14 cellular contexts compared by ENCODE assay signal in the genomic region with DNA sequence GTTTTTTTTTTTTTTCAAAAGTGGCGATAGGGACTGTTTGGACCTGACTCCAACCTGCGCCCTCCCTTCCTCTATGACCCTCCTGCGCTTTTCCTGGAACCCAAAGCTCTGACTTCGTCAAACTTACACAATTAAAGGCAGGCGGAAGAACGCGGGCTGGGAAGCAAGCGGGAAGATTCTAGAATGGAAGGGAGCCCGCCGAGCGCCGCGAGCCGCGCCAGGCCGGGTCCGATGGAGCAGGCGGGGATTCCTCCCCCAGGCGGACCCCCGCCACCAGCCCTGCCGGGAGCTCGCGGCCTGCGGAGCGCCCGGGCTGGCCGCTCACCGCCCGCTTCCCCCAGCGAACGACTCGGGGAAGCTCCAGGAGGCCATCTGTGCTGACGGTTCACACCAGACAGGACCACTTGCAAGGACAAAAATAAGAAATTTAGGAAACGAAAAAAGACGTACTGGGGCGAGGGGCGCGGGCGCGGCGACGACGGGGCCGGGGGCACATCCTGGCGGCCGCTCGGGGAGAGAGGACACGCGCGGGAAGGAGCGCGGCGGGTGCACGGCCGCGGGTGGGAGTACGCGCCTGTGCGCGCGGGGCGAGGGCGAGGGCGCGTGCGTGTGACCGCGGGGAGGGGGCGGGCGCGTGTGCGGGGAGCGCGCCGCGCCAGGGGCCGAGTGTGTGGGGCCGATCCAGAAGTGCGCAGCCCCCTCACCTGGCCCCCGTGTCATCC. TPM values are rescaled to one million over a fixed set of nuclear protein-coding genes. Genes with fewer than 3 reads are reported as not detected.
DNase-seq lines count a peak whose midpoint lies in the region; ATAC-seq and TF ChIP-seq lines count a peak whose summit lies in the region.
"Had no signal": no experiment of that assay in that cellular context is flagged by ENCODE, and none has a peak within 500 bp of the region (broad histone marks: within the 10 kb centered on the region; RNA-seq: fewer than 3 reads in every experiment).

No MANE protein-coding gene starts in this region.

- peak overlapping the region; percentile 51 for H3K27ac ChIP-seq in epithelial cell of prostate
- no peak overlapping the region for H3K27ac ChIP-seq in neural progenitor cell
- no peak overlapping the region for H3K27ac ChIP-seq in testis
- H3K27ac ChIP-seq: esophagus muscularis mucosa had no signal

- 2 to 3% methylated on average over 38 to 71 of the region's 80 CpGs for WGBS in testis, 2 donors

- H3K9me3 Mint-ChIP-seq in WTC11 (no peaks in the 10 kb centered on the region), neural progenitor cell (no peaks in the 10 kb centered on the region)

- H4K20me1 ChIP-seq in neural progenitor cell (ENCODE audit: low read depth) = peaks cover 73% of the 10 kb centered on the region

- no peaks in the 10 kb centered on the region for H3K36me3 ChIP-seq in H7 (replicated peaks; ENCODE audit: control insufficient read depth, insufficient read depth, low read length)
- H3K36me3 ChIP-seq in neural progenitor cell = no peaks in the 10 kb centered on the region
- H3K36me3 ChIP-seq in testis (ENCODE audit: low read depth, missing control alignments) = no peaks in the 10 kb centered on the region
- H3K36me3 ChIP-seq: esophagus muscularis mucosa had no signal

- H3K9me3 ChIP-seq in neural progenitor cell (ENCODE audit: low read depth) (no peaks in the 10 kb centered on the region), testis (no peaks in the 10 kb centered on the region)
- H3K9me3 ChIP-seq: esophagus muscularis mucosa had no signal

- H3K36me3 Mint-ChIP-seq in WTC11 (peaks cover 2% of the 10 kb centered on the region; the same call in 1 of the 2 replicates), neural progenitor cell (peaks cover 2% of the 10 kb centered on the region)

- H3F3A ChIP-seq in neural progenitor cell (ENCODE audit: low read depth) = peaks cover 71% of the 10 kb centered on the region

- H3K4me1 Mint-ChIP-seq in WTC11 = peaks cover 52% of the 10 kb centered on the region
- H3K4me1 Mint-ChIP-seq in neural progenitor cell = peaks cover 31% of the 10 kb centered on the region

- H3K4me3 Mint-ChIP-seq in WTC11 (peak overlapping the region; percentile 68), neural progenitor cell (peak overlapping the region; percentile 82)

- H3K79me2 ChIP-seq in neural progenitor cell (ENCODE audit: low read depth) = peaks cover 34% of the 10 kb centered on the region

- H3K4me2 ChIP-seq in neural progenitor cell = peak overlapping the region; percentile 78

- H2AFZ ChIP-seq in neural progenitor cell (replicated peaks) = peak overlapping the region; percentile 61

- H3K4me1 ChIP-seq in neural progenitor cell (peaks cover 35% of the 10 kb centered on the region), testis (no peaks in the 10 kb centered on the region)

- CTCF ChIA-PET in WTC11 (lab: Charles Lee) = no interaction called here

- DNase-seq in H7 (peak; percentile 87), WTC11 (ENCODE audit: low spot score) (peak; percentile 48), epithelial cell of prostate (ENCODE audit: low read depth, low spot score) (no peak), neural progenitor cell (ENCODE audit: low spot score) (peak; percentile 62), testis (no peak)
- DNase-seq in stimulated activated CD4-positive, alpha-beta T cell treated with anti-CD3 and anti-CD28 coated beads, Interleukin-15, amount 100 ng/mL, for 24 hours = no peak
- no peak for DNase-seq in activated CD4-positive, CD25-positive, alpha-beta regulatory T cell treated with anti-CD3 and anti-CD28 coated beads, Interleukin-2, amount 50 U/mL, for 72 hours
- DNase-seq: activated CD4-positive, CD25-positive, alpha-beta regulatory T cell; amniotic stem cell; NCI-H1694 treated with DMSO at 0.1 percent for 48 hours had no signal

- H3K27me3 ChIP-seq in H7 (ENCODE audit: control insufficient read depth, insufficient read depth, low read length) (peaks cover 60% of the 10 kb centered on the region), neural progenitor cell (peaks cover 93% of the 10 kb centered on the region), testis (no peaks in the 10 kb centered on the region)

- H3K9ac ChIP-seq in neural progenitor cell = no peak overlapping the region

- no peak overlapping the region for H3K27ac Mint-ChIP-seq in WTC11
- no peak overlapping the region for H3K27ac Mint-ChIP-seq in neural progenitor cell

- ATAC-seq in WTC11 (no peak; the same call in 1 of the 2 replicates), GM18502 (IDR thresholded peaks at IDR 0.05; ENCODE audit: poor library complexity, unreplicated experiment) (no peak)
- ATAC-seq: Panc1 had no signal

- no peak for TF ChIP-seq POLR2A in testis (IDR thresholded peaks at IDR 0.05)

- intact Hi-C loops in testis (cut with DNase I; ENCODE audit: low total_unique reads) = no loop called here

- H3K27me3 Mint-ChIP-seq in WTC11 (ENCODE audit: low read depth) (peaks cover 66% of the 10 kb centered on the region), neural progenitor cell (ENCODE audit: insufficient read depth, low read depth) (peaks cover 52% of the 10 kb centered on the region)

- POLR2A ChIA-PET in WTC11 (lab: Charles Lee) = interaction anchor here (0.6 kb wide), 1 partner anchor 840 kb away, joined by 3 read pairs; no protein-coding TSS in a partner anchor

- TF ChIP-seq CTCF in WTC11 (IDR thresholded peaks at IDR 0.05) (no peak), neural progenitor cell (IDR thresholded peaks at IDR 0.05) (no peak), testis (IDR thresholded peaks at IDR 0.05) (no peak)

- peak overlapping the region; percentile 53 for H3K4me3 ChIP-seq in H7 (ENCODE audit: insufficient read depth, low read depth, low read length)
- H3K4me3 ChIP-seq in neural progenitor cell = peak overlapping the region; percentile 61
- H3K4me3 ChIP-seq in testis = peak overlapping the region in 1 of 2 donors; percentile 34

TF ChIP-seq in WTC11, 78 proteins besides CTCF, POLR2A, EP300 and RAD21 (continues in another document):
- TF ChIP-seq ZNF423 (CRISPR knock-in tag; IDR thresholded peaks at IDR 0.05) = 0 out of 2 replicates have a peak, but pooled peaks have one; percentile 9
- TF ChIP-seq ETV6 (CRISPR knock-in tag; IDR thresholded peaks at IDR 0.05) = peak; percentile 46; the same call in 1 of the 2 replicates
- no peak; the same call in 1 of the 2 replicates for TF ChIP-seq MAX (CRISPR knock-in tag; IDR thresholded peaks at IDR 0.05)
- TF ChIP-seq, protein P1, sequence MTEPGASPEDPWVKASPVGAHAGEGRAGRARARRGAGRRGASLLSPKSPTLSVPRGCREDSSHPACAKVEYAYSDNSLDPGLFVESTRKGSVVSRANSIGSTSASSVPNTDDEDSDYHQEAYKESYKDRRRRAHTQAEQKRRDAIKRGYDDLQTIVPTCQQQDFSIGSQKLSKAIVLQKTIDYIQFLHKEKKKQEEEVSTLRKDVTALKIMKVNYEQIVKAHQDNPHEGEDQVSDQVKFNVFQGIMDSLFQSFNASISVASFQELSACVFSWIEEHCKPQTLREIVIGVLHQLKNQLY (CRISPR knock-in tag; IDR thresholded peaks at IDR 0.05) = no peak
- no peak for TF ChIP-seq NFYB (CRISPR knock-in tag; conservative IDR thresholded peaks at IDR 0.05; ENCODE audit: low read depth)
- TF ChIP-seq, protein P2, sequence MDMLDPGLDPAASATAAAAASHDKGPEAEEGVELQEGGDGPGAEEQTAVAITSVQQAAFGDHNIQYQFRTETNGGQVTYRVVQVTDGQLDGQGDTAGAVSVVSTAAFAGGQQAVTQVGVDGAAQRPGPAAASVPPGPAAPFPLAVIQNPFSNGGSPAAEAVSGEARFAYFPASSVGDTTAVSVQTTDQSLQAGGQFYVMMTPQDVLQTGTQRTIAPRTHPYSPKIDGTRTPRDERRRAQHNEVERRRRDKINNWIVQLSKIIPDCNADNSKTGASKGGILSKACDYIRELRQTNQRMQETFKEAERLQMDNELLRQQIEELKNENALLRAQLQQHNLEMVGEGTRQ (CRISPR knock-in tag; IDR thresholded peaks at IDR 0.05) = no peak
- no peak for TF ChIP-seq AR (CRISPR knock-in tag; IDR thresholded peaks at IDR 0.05)
- TF ChIP-seq ZBTB21 (CRISPR knock-in tag; IDR thresholded peaks at IDR 0.05; ENCODE audit: borderline replicate concordance) = no peak
- no peak for TF ChIP-seq TP53 (CRISPR knock-in tag; IDR thresholded peaks at IDR 0.05)
- TF ChIP-seq, protein P3, sequence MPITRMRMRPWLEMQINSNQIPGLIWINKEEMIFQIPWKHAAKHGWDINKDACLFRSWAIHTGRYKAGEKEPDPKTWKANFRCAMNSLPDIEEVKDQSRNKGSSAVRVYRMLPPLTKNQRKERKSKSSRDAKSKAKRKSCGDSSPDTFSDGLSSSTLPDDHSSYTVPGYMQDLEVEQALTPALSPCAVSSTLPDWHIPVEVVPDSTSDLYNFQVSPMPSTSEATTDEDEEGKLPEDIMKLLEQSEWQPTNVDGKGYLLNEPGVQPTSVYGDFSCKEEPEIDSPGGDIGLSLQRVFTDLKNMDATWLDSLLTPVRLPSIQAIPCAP (CRISPR knock-in tag; IDR thresholded peaks at IDR 0.05) = no peak

RNA-seq across cellular contexts. Expression of gene SALL3, which starts 1.1 kb away (rescaled TPM):
- 60.0 and 96.6 TPM in 2 replicates for total RNA-seq in H7 (2014; rRNA removed; shearing (Covaris generic))
- 81.3 to 87.0 TPM (median 83.8 TPM) in 3 replicates for total RNA-seq in WTC11 (2021)
- total RNA-seq in neural progenitor cell (ENCODE audit: low replicate concordance) = 27.7 and 36.5 TPM in 2 replicates
- total RNA-seq in testis = 10 to 100 TPM in 1 of 2 donors, 1 to 10 TPM in 1; 8.3 to 15.2 TPM
- 1.9 TPM for polyA plus RNA-seq in testis (ENCODE audit: insufficient read depth, low read depth, low replicate concordance)
- total RNA-seq: esophagus muscularis mucosa, liver had no signal
- polyA plus RNA-seq: liver had no signal

Comparison
In these comparisons a context has a peak if more than half of its experiments do, and no peak if none do; other contexts are left out.
1. DNase-seq: peak in H7 (single experiment), WTC11 (single experiment) and neural progenitor cell (single experiment); none in epithelial cell of prostate (single experiment), stimulated activated CD4-positive, alpha-beta T cell treated with anti-CD3 and anti-CD28 coated beads, Interleukin-15, amount 100 ng/mL, for 24 hours (single experiment), testis (single experiment) and activated CD4-positive, CD25-positive, alpha-beta regulatory T cell treated with anti-CD3 and anti-CD28 coated beads, Interleukin-2, amount 50 U/mL, for 72 hours (single experiment).